21 cellular contexts compared by ENCODE assay signal in genomic region chr17:73030501-73030911, GRCh38.
A peak's percentile ranks its signal among the peaks of the same experiment; 100 is the strongest.
DNase-seq lines count a peak whose midpoint lies in the region; ATAC-seq, FAIRE-seq and TF ChIP-seq lines count a peak whose summit lies in the region.
"Had no signal": no experiment of that assay in that cellular context is flagged by ENCODE, and none has a peak within 500 bp of the region (broad histone marks: within the 10 kb centered on the region; RNA-seq: fewer than 3 reads in every experiment).

No MANE protein-coding gene starts in this region.

- ATAC-seq in GM12878 (no peak), sciatic nerve (peak; percentile 32), HG02763 (IDR thresholded peaks at IDR 0.05; ENCODE audit: unreplicated experiment) (no peak), GM21515 (IDR thresholded peaks at IDR 0.05; ENCODE audit: unreplicated experiment) (no peak)
- ATAC-seq: effector memory CD8-positive, alpha-beta T cell; Panc1 had no signal

- H3K4me1 ChIP-seq in GM12878 (ENCODE audit: control insufficient read depth, insufficient read depth, low read length) (no peaks in the 10 kb centered on the region; the same call in 1 of the 2 replicates), hepatocyte (ENCODE audit: insufficient read depth) (peaks cover 6% of the 10 kb centered on the region)
- H3K4me1 ChIP-seq in CD4-positive, alpha-beta memory T cell (ENCODE audit: insufficient read depth, low read length), result no peaks in the 10 kb centered on the region
- H3K4me1 ChIP-seq: breast epithelium had no signal

- no peak for TF ChIP-seq EP300 in GM12878 (IDR thresholded peaks at IDR 0.05; ENCODE audit: borderline replicate concordance in 1 of 2, control insufficient read depth in 1 of 2, low read depth in 2 of 2, low read length in 2 of 2)

- no peak overlapping the region for H3K27ac Mint-ChIP-seq in CD4-positive, alpha-beta memory T cell
- H3K27ac Mint-ChIP-seq: activated B cell treated with CpG ODN at 0.5 μM for 24 hours; activated naive CD4-positive, alpha-beta T cell treated with anti-CD3 and anti-CD28 coated beads for 36 hours; effector memory CD8-positive, alpha-beta T cell; HFFc6; immature natural killer cell had no signal

- no peak overlapping the region for H3K4me3 Mint-ChIP-seq in CD4-positive, alpha-beta memory T cell
- H3K4me3 Mint-ChIP-seq: activated B cell treated with CpG ODN at 0.5 μM for 24 hours; activated naive CD4-positive, alpha-beta T cell treated with anti-CD3 and anti-CD28 coated beads for 36 hours; effector memory CD8-positive, alpha-beta T cell; HFFc6; immature natural killer cell had no signal

- POLR2A ChIA-PET in GM12878 (lab: Charles Lee), result no interaction called here
- POLR2A ChIA-PET in CD4-positive, alpha-beta memory T cell (lab: Charles Lee; ENCODE audit: partially characterized antibody), result no interaction called here

- BruUV-seq in GM12878 (replicated peaks; lab: Mats Ljungman, UMichigan), result TSS peak; percentile 35

- H3K9ac ChIP-seq in GM12878 (ENCODE audit: control insufficient read depth, insufficient read depth, low read length), result no peak overlapping the region

- CTCF ChIA-PET in GM12878 (lab: Yijun Ruan, JAX), result no interaction called here
- CTCF ChIA-PET in CD4-positive, alpha-beta memory T cell (lab: Charles Lee; ENCODE audit: partially characterized antibody), result no interaction called here

- 97% methylated on average over 8 of the region's 8 CpGs for WGBS in GM12878 (ENCODE audit: insufficient coverage, insufficient replicate concordance, low lambda C conversion rate, missing lambda C conversion rate)
- 84% methylated on average over 8 of the region's 8 CpGs for WGBS in hepatocyte (ENCODE audit: low lambda C conversion rate, missing lambda C conversion rate)

- no peaks in the 10 kb centered on the region for H4K20me1 ChIP-seq in GM12878 (ENCODE audit: control insufficient read depth, insufficient read depth)
- H4K20me1 ChIP-seq in hepatocyte (ENCODE audit: insufficient read depth, poor library complexity, severe bottlenecking), result no peaks in the 10 kb centered on the region

- no peaks in the 10 kb centered on the region for H3K27me3 ChIP-seq in GM12878 (replicated peaks in 1 of 2; ENCODE audit: control insufficient read depth in 2 of 2, insufficient read depth in 2 of 2, low read length in 1 of 2)
- no peaks in the 10 kb centered on the region for H3K27me3 ChIP-seq in hepatocyte
- H3K27me3 ChIP-seq in CD4-positive, alpha-beta memory T cell (ENCODE audit: insufficient read depth, low read length), result no peaks in the 10 kb centered on the region
- H3K27me3 ChIP-seq: breast epithelium, ovary had no signal

- H3K9me3 ChIP-seq in GM12878 (replicated peaks; ENCODE audit: control insufficient read depth, insufficient read depth, low read length) (no peaks in the 10 kb centered on the region), hepatocyte (ENCODE audit: low read depth) (no peaks in the 10 kb centered on the region)
- no peaks in the 10 kb centered on the region for H3K9me3 ChIP-seq in CD4-positive, alpha-beta memory T cell (ENCODE audit: control insufficient read depth in 1 of 2, low read length in 2 of 2)
- H3K9me3 ChIP-seq: breast epithelium, ovary had no signal

- peaks cover 0 to 2% (median 0%) of the 10 kb centered on the region in 4 donors for H3K4me1 Mint-ChIP-seq in CD4-positive, alpha-beta memory T cell
- H3K4me1 Mint-ChIP-seq: activated B cell treated with CpG ODN at 0.5 μM for 24 hours, immature natural killer cell had no signal

- no peak for TF ChIP-seq RAD21 in GM12878 (IDR thresholded peaks at IDR 0.05; ENCODE audit: insufficient read depth, low read depth, low read length)

- H3K27me3 Mint-ChIP-seq in CD4-positive, alpha-beta memory T cell, result no peaks in the 10 kb centered on the region
- H3K27me3 Mint-ChIP-seq: activated B cell treated with CpG ODN at 0.5 μM for 24 hours; effector memory CD8-positive, alpha-beta T cell had no signal

- H3K4me3 ChIP-seq in GM12878 (no peak overlapping the region), hepatocyte (no peak overlapping the region)
- H3K4me3 ChIP-seq in CD4-positive, alpha-beta memory T cell (ENCODE audit: low read length in 2 of 2), result no peak overlapping the region
- H3K4me3 ChIP-seq: breast epithelium, ovary had no signal

- in situ Hi-C loops in GM12878 (cut with MboI), result no loop called here

- H3K79me2 ChIP-seq in GM12878 (ENCODE audit: control insufficient read depth, insufficient read depth, low read length) (no peaks in the 10 kb centered on the region), hepatocyte (no peaks in the 10 kb centered on the region)

- no peak overlapping the region for H3K4me2 ChIP-seq in GM12878 (ENCODE audit: control insufficient read depth, insufficient read depth)
- H3K4me2 ChIP-seq in hepatocyte, result no peak overlapping the region

- no peak overlapping the region for H3K27ac ChIP-seq in GM12878 (ENCODE audit: control insufficient read depth, insufficient read depth)
- peak overlapping the region; percentile 22 for H3K27ac ChIP-seq in hepatocyte
- H3K27ac ChIP-seq in CD4-positive, alpha-beta memory T cell (ENCODE audit: low read depth, low read length), result no peak overlapping the region
- H3K27ac ChIP-seq: breast epithelium, C4-2B, ovary had no signal

- no peak for TF ChIP-seq POLR2A in GM12878 (IDR thresholded peaks at IDR 0.05; ENCODE audit: low read depth, low read length)

- SMC1A ChIA-PET in GM12878 (lab: Charles Lee; ENCODE audit: uncharacterized antibody, unreplicated experiment), result interaction anchor here (0.9 to 1.2 kb wide), 2 partner anchors 129 to 303 kb away, joined by 3 read pairs; no protein-coding TSS in a partner anchor

- peak; percentile 36 for FAIRE-seq in HTR-8/SVneo (lab: Jason Lieb, UNC)
- FAIRE-seq in GM12878 (lab: Jason Lieb, UNC), result no peak

- peaks cover 41 to 56% of the 10 kb centered on the region in 2 donors for H3K36me3 Mint-ChIP-seq in CD4-positive, alpha-beta memory T cell

- peaks cover 0 to 3% (median 0%) of the 10 kb centered on the region in 8 donors for H3K9me3 Mint-ChIP-seq in CD4-positive, alpha-beta memory T cell
- H3K9me3 Mint-ChIP-seq: activated B cell treated with CpG ODN at 0.5 μM for 24 hours; activated naive CD4-positive, alpha-beta T cell treated with anti-CD3 and anti-CD28 coated beads for 36 hours; effector memory CD8-positive, alpha-beta T cell; HFFc6; immature natural killer cell had no signal

- TF ChIP-seq CTCF in GM12878 (IDR thresholded peaks at IDR 0.05 in 2 of 3, conservative IDR thresholded peaks at IDR 0.05 in 1 of 3; ENCODE audit: control insufficient read depth in 2 of 3, extremely low read depth in 1 of 3, insufficient read depth in 1 of 3, low read depth in 3 of 3, low read length in 3 of 3) (no peak), hepatocyte (IDR thresholded peaks at IDR 0.05; ENCODE audit: poor library complexity) (no peak)

- H3K36me3 ChIP-seq in GM12878 (ENCODE audit: control insufficient read depth in 2 of 2, insufficient read depth in 2 of 2, low read length in 1 of 2), result peaks cover 0 to 12% of the 10 kb centered on the region in 2 experiments; a peak in 2 of 4 replicates
- H3K36me3 ChIP-seq in hepatocyte (replicated peaks; ENCODE audit: insufficient read depth, low read depth), result no peaks in the 10 kb centered on the region
- H3K36me3 ChIP-seq in CD4-positive, alpha-beta memory T cell (ENCODE audit: insufficient read depth, low read length), result no peaks in the 10 kb centered on the region
- H3K36me3 ChIP-seq: breast epithelium, ovary had no signal

- no peak overlapping the region for H2AFZ ChIP-seq in GM12878 (ENCODE audit: control insufficient read depth, low read depth, low read length)
- no peak overlapping the region for H2AFZ ChIP-seq in hepatocyte

- H3K9me2 ChIP-seq in hepatocyte (replicated peaks; ENCODE audit: insufficient read depth), result no peaks in the 10 kb centered on the region

- DNase-seq in HTR-8/SVneo (ENCODE audit: insufficient read length, low spot score) (no peak), GM12878 (ENCODE audit: low read depth, low spot score) (no peak), hepatocyte (ENCODE audit: low spot score) (peak; percentile 13), sciatic nerve (ENCODE audit: low spot score) (no peak), middle frontal gyrus (ENCODE audit: extremely low spot score, low spot score) (no peak)
- DNase-seq in CD4-positive, alpha-beta memory T cell, result no peak
- DNase-seq: activated B cell treated with CpG ODN at 0.5 μM for 24 hours; activated CD8-positive, alpha-beta memory T cell treated with anti-CD3 and anti-CD28 coated beads, Interleukin-2, amount 50 U/mL, for 4 hours; activated naive CD4-positive, alpha-beta T cell treated with anti-CD3 and anti-CD28 coated beads for 36 hours; effector memory CD8-positive, alpha-beta T cell; HFFc6; immature natural killer cell; midbrain; NCI-H187 treated with DMSO at 0.1 percent for 48 hours; ovary; stimulated activated CD4-positive, alpha-beta T cell treated with anti-CD3 and anti-CD28 coated beads, Interleukin-12 subunit alpha, Interleukin-12 subunit beta, amount 100 ng/mL, for 4 hours had no signal

- RAD21 ChIA-PET in GM12878 (lab: Charles Lee; ENCODE audit: unreplicated experiment), result no interaction called here

- intact Hi-C loops in GM12878 (cut with micrococcal nuclease; ENCODE audit: unreplicated experiment), result no loop called here
- intact Hi-C loops in sciatic nerve (cut with DNase I), result no loop called here
- intact Hi-C loops in CD4-positive, alpha-beta memory T cell (cut with micrococcal nuclease), result no loop called here

TF ChIP-seq in GM12878, 131 proteins besides CTCF, POLR2A, EP300 and RAD21:
- TF ChIP-seq ZNF622 (IDR thresholded peaks at IDR 0.05), result no peak
- TF ChIP-seq SREBF1 (IDR thresholded peaks at IDR 0.05; ENCODE audit: low read length), result no peak
- TF ChIP-seq FOXK2 (IDR thresholded peaks at IDR 0.05), result no peak
- no peak for TF ChIP-seq STAT1 (conservative IDR thresholded peaks at IDR 0.05)
- TF ChIP-seq TCF3 (IDR thresholded peaks at IDR 0.05; ENCODE audit: borderline replicate concordance, insufficient read depth, low read depth, low read length), result no peak
- TF ChIP-seq SUZ12 (IDR thresholded peaks at IDR 0.05; ENCODE audit: unreplicated experiment), result no peak
- no peak for TF ChIP-seq RUNX3 (IDR thresholded peaks at IDR 0.05; ENCODE audit: low read length)
- no peak for TF ChIP-seq IRF3 (IDR thresholded peaks at IDR 0.05)
- no peak for TF ChIP-seq ZBED1 (IDR thresholded peaks at IDR 0.05; ENCODE audit: borderline replicate concordance)
- TF ChIP-seq ESRRA (IDR thresholded peaks at IDR 0.05; ENCODE audit: low read length), result no peak
